In genomic region chr11:117090111-117090706, GRCh38 we compare ENCODE assay signal across 19 cellular contexts. TPM values are rescaled to one million over a fixed set of nuclear protein-coding genes. Genes with fewer than 3 reads are reported as not detected.
A peak's percentile ranks its signal among the peaks of the same experiment; 100 is the strongest.
DNase-seq lines count a peak whose midpoint lies in the region; ATAC-seq and TF ChIP-seq lines count a peak whose summit lies in the region.
"Had no signal": no experiment of that assay in that cellular context is flagged by ENCODE, and none has a peak within 500 bp of the region (broad histone marks: within the 10 kb centered on the region; RNA-seq: fewer than 3 reads in every experiment).

No MANE protein-coding gene starts in this region.

- H3F3A ChIP-seq in PC-3 (ENCODE audit: low read length, unreplicated experiment), result peaks cover 7% of the 10 kb centered on the region

- no peak overlapping the region for H3K9ac ChIP-seq in PC-3 (ENCODE audit: low read length)

- H3K4me3 ChIP-seq in PC-3 (ENCODE audit: low read length) (peak overlapping the region; percentile 49), body of pancreas (no peak overlapping the region), hepatocyte (no peak overlapping the region)
- H3K4me3 ChIP-seq: transverse colon had no signal

- H4K20me1 ChIP-seq in PC-3 (ENCODE audit: low read length), result peaks cover 48% of the 10 kb centered on the region
- peaks cover 53% of the 10 kb centered on the region for H4K20me1 ChIP-seq in hepatocyte (ENCODE audit: insufficient read depth, poor library complexity, severe bottlenecking)

- CTCF ChIA-PET in PC-3 (lab: Charles Lee), result interaction anchor here (0.5 kb wide), 1 partner anchor 19 kb away, joined by 4 read pairs; no protein-coding TSS in a partner anchor

- intact Hi-C loops in PC-3 (cut with micrococcal nuclease), result loop anchor here (2.0 kb wide), 2 partner anchors 19 to 71 kb away; no protein-coding TSS in a partner anchor
- intact Hi-C loops in body of pancreas (cut with DNase I), result no loop called here
- intact Hi-C loops in activated CD4-positive, alpha-beta T cell treated with anti-CD3 and anti-CD28 coated beads, Interleukin-2, amount 10 ng/mL, durations not matched to agents 24 days and 14 days (cut with micrococcal nuclease), result no loop called here

- H3K9me2 ChIP-seq in PC-3 (replicated peaks; ENCODE audit: low read length) (no peaks in the 10 kb centered on the region), hepatocyte (replicated peaks; ENCODE audit: insufficient read depth) (no peaks in the 10 kb centered on the region)

- H3K4me1 Mint-ChIP-seq in activated CD4-positive, alpha-beta T cell treated with anti-CD3 and anti-CD28 coated beads, Interleukin-2, amount 10 ng/mL, durations not matched to agents 24 days and 14 days, result peaks cover 50% of the 10 kb centered on the region

- peaks cover 32% of the 10 kb centered on the region for H3K4me1 ChIP-seq in PC-3 (ENCODE audit: insufficient read depth, low read length)
- peaks cover 56% of the 10 kb centered on the region for H3K4me1 ChIP-seq in body of pancreas
- H3K4me1 ChIP-seq in hepatocyte (ENCODE audit: insufficient read depth), result peaks cover 13% of the 10 kb centered on the region

- no peak for TF ChIP-seq CTCF in PC-3 (conservative IDR thresholded peaks at IDR 0.05; ENCODE audit: low read depth, low read length)
- no peak for TF ChIP-seq CTCF in body of pancreas (IDR thresholded peaks at IDR 0.05)
- TF ChIP-seq CTCF in hepatocyte (IDR thresholded peaks at IDR 0.05; ENCODE audit: poor library complexity), result no peak

- POLR2A ChIA-PET in PC-3 (lab: Charles Lee; ENCODE audit: unreplicated experiment), result interaction anchor here (0.6 to 0.7 kb wide), 4 partner anchors 8 to 237 kb away, joined by 3 to 5 read pairs (median 4); no protein-coding TSS in a partner anchor

- H3K4me2 ChIP-seq in PC-3 (ENCODE audit: low read length), result peak overlapping the region; percentile 74
- H3K4me2 ChIP-seq in hepatocyte, result no peak overlapping the region

- 50 to 56% methylated on average over 5 of the region's 5 CpGs for WGBS in body of pancreas, 2 donors
- 85% methylated on average over 5 of the region's 5 CpGs for WGBS in hepatocyte (ENCODE audit: low lambda C conversion rate, missing lambda C conversion rate)

- DNase-seq in PC-3 (peak; percentile 93), body of pancreas (peak in 1 of 4 donors; percentile 11), hepatocyte (ENCODE audit: low spot score) (no peak), substantia nigra (lab: John Stamatoyannopoulos, UW) (no peak), NCI-H1105 (lab: John Stamatoyannopoulos, UW) (no peak), NCI-H146 treated with DMSO at 0.1 percent for 48 hours (lab: John Stamatoyannopoulos, UW; ENCODE audit: unreplicated experiment) (no peak)
- DNase-seq in activated CD4-positive, alpha-beta T cell treated with anti-CD3 and anti-CD28 coated beads, Interleukin-2, amount 10 ng/mL, durations not matched to agents 24 days and 14 days, result no peak
- DNase-seq in stimulated activated CD4-positive, alpha-beta T cell treated with anti-CD3 and anti-CD28 coated beads, Interleukin-2, amount 100 ng/mL, for 48 hours, result no peak
- DNase-seq: activated CD4-positive, alpha-beta T cell treated with anti-CD3 and anti-CD28 coated beads, Interleukin-2, amount 50 U/mL, for 4 hours; BE2C; immature natural killer cell; mesendoderm; NCI-H187 treated with DMSO at 0.1 percent for 48 hours; NCI-H524 treated with DMSO at 0.1 percent for 48 hours; nucleus accumbens; right cardiac atrium; transverse colon had no signal

- TF ChIP-seq POLR2A in body of pancreas (IDR thresholded peaks at IDR 0.05), result no peak

- H3K79me2 ChIP-seq in PC-3 (ENCODE audit: low read length), result peaks cover 92% of the 10 kb centered on the region
- peaks cover 100% of the 10 kb centered on the region for H3K79me2 ChIP-seq in hepatocyte

- H3K27ac ChIP-seq in PC-3 (ENCODE audit: low read length) (peak overlapping the region; percentile 49), body of pancreas (peak overlapping the region in 2 of 4 donors; percentile 35 to 57), hepatocyte (peak overlapping the region; percentile 5), substantia nigra (ENCODE audit: low read depth, low read length, poor library complexity, severe bottlenecking) (peak overlapping the region; percentile 44)

- no peak overlapping the region for H3K4me3 Mint-ChIP-seq in activated CD4-positive, alpha-beta T cell treated with anti-CD3 and anti-CD28 coated beads, Interleukin-2, amount 10 ng/mL, durations not matched to agents 24 days and 14 days
- H3K4me3 Mint-ChIP-seq: activated T-helper 1 cell treated with anti-CD3 and anti-CD28 coated beads, Interleukin-12 subunit alpha, Interleukin-12 subunit beta, Interleukin-2, Interleukin-4 antibody, amounts not matched to agents 30 ng/mL and 10 ng/mL and 1 ng/mL, durations not matched to agents 14 hours and 24 hours and 36 hours; immature natural killer cell had no signal

- ATAC-seq in PC-3, result peak; percentile 77
- ATAC-seq in body of pancreas, result peak; percentile 61
- ATAC-seq: right cardiac atrium, SK-N-SH treated with all-trans-retinoic acid at 6 μM for 48 hours had no signal

- H3K27me3 ChIP-seq in PC-3 (ENCODE audit: low read length) (no peaks in the 10 kb centered on the region), body of pancreas (no peaks in the 10 kb centered on the region), hepatocyte (no peaks in the 10 kb centered on the region)
- H3K27me3 ChIP-seq: BE2C, transverse colon had no signal

- H2AFZ ChIP-seq in PC-3 (ENCODE audit: low read length), result no peak overlapping the region
- no peak overlapping the region for H2AFZ ChIP-seq in hepatocyte

- no TSS peak for BruUV-seq in PC-3 (replicated peaks; lab: Mats Ljungman, UMichigan)

- H3K27ac Mint-ChIP-seq in activated CD4-positive, alpha-beta T cell treated with anti-CD3 and anti-CD28 coated beads, Interleukin-2, amount 10 ng/mL, durations not matched to agents 24 days and 14 days, result no peak overlapping the region
- H3K27ac Mint-ChIP-seq: activated T-helper 1 cell treated with anti-CD3 and anti-CD28 coated beads, Interleukin-12 subunit alpha, Interleukin-12 subunit beta, Interleukin-2, Interleukin-4 antibody, amounts not matched to agents 30 ng/mL and 10 ng/mL and 1 ng/mL, durations not matched to agents 14 hours and 24 hours and 36 hours had no signal

- peaks cover 30% of the 10 kb centered on the region for H3K36me3 Mint-ChIP-seq in activated CD4-positive, alpha-beta T cell treated with anti-CD3 and anti-CD28 coated beads, Interleukin-2, amount 10 ng/mL, durations not matched to agents 24 days and 14 days (ENCODE audit: low read depth)

- H3K9me3 Mint-ChIP-seq in activated CD4-positive, alpha-beta T cell treated with anti-CD3 and anti-CD28 coated beads, Interleukin-2, amount 10 ng/mL, durations not matched to agents 24 days and 14 days, result peaks cover 7% of the 10 kb centered on the region
- H3K9me3 Mint-ChIP-seq: immature natural killer cell had no signal

- H3K36me3 ChIP-seq in PC-3 (ENCODE audit: low read depth, low read length) (no peaks in the 10 kb centered on the region), body of pancreas (replicated peaks in 1 of 2; ENCODE audit: insufficient read depth in 1 of 2, low read depth in 2 of 2) (no peaks in the 10 kb centered on the region), hepatocyte (replicated peaks; ENCODE audit: insufficient read depth, low read depth) (no peaks in the 10 kb centered on the region)
- H3K36me3 ChIP-seq: BE2C, transverse colon had no signal

- H3K9me3 ChIP-seq in PC-3 (ENCODE audit: low read length), result no peaks in the 10 kb centered on the region
- H3K9me3 ChIP-seq in body of pancreas, result no peaks in the 10 kb centered on the region
- no peaks in the 10 kb centered on the region for H3K9me3 ChIP-seq in hepatocyte (ENCODE audit: low read depth)
- H3K9me3 ChIP-seq: BE2C, transverse colon had no signal

- H3K27me3 Mint-ChIP-seq in activated CD4-positive, alpha-beta T cell treated with anti-CD3 and anti-CD28 coated beads, Interleukin-2, amount 10 ng/mL, durations not matched to agents 24 days and 14 days, result no peaks in the 10 kb centered on the region

RNA-seq across cellular contexts. Expression of gene SIK3, which starts 8.0 kb away (rescaled TPM):
- 14.5 and 17.4 TPM in 2 replicates for total RNA-seq in PC-3 (2014; rRNA removed)
- 10 to 100 TPM; 24.1 to 46.1 TPM for total RNA-seq in body of pancreas
- 17.7 and 19.1 TPM in 2 replicates for total RNA-seq in hepatocyte
- 15.8 and 16.7 TPM in 2 replicates for polyA plus RNA-seq in hepatocyte
- 38.4 and 38.7 TPM in 2 replicates for total RNA-seq in activated CD4-positive, alpha-beta T cell treated with anti-CD3 and anti-CD28 coated beads, Interleukin-2, amount 10 ng/mL, durations not matched to agents 24 days and 14 days

RNA-seq across cellular contexts. Expression of gene PAFAH1B2, which starts 53.9 kb away (rescaled TPM):
- total RNA-seq in PC-3 (2014; rRNA removed) (88.6 and 91.6 TPM in 2 replicates), body of pancreas (10 to 100 TPM; 30.0 to 44.9 TPM), hepatocyte (93.3 and 103 TPM in 2 replicates)
- polyA plus RNA-seq in hepatocyte, result 30.8 and 31.0 TPM in 2 replicates
- total RNA-seq in activated CD4-positive, alpha-beta T cell treated with anti-CD3 and anti-CD28 coated beads, Interleukin-2, amount 10 ng/mL, durations not matched to agents 24 days and 14 days, result 79.8 and 81.0 TPM in 2 replicates
